22 cellular contexts compared by ENCODE assay signal in genomic region chr11:123582992-123583504, GRCh38.
"Had no signal": no experiment of that assay in that cellular context is flagged by ENCODE, and none has a peak within 500 bp of the region (broad histone marks: within the 10 kb centered on the region; RNA-seq: fewer than 3 reads in every experiment).

No MANE protein-coding gene starts in this region.

- H3K9me3 ChIP-seq: heart left ventricle, right atrium auricular region, suprapubic skin, tibial artery had no signal

- H3K36me3 ChIP-seq: brain microvascular endothelial cell, heart left ventricle, right atrium auricular region, suprapubic skin, tibial artery had no signal

- H3K4me1 ChIP-seq: foreskin keratinocyte, tibial artery had no signal

- H3K27me3 ChIP-seq: brain microvascular endothelial cell, foreskin keratinocyte, heart left ventricle, right atrium auricular region had no signal

- FAIRE-seq: astrocyte had no signal

- DNase-seq: activated CD4-positive, alpha-beta T cell treated with anti-CD3 and anti-CD28 coated beads for 48 hours; activated CD4-positive, alpha-beta T cell treated with anti-CD3 and anti-CD28 coated beads, Interleukin-2, amount 50 U/mL, for 48 hours; activated CD8-positive, alpha-beta memory T cell treated with anti-CD3 and anti-CD28 coated beads, Interleukin-2, amount 50 U/mL, for 48 hours; activated gamma-delta T cell treated with Interleukin-2 at 50 U/mL for 16 hours; activated naive CD4-positive, alpha-beta T cell treated with anti-CD3 and anti-CD28 coated beads, Interleukin-2, amount 50 U/mL, for 16 hours; activated T-cell treated with anti-CD3 and anti-CD28 coated beads, Interleukin-2, amount 50 U/mL, for 24 hours; amniotic stem cell; brain microvascular endothelial cell; caudate nucleus; cortex of kidney; foreskin keratinocyte; heart left ventricle; midbrain; occipital lobe; stimulated activated naive CD4-positive, alpha-beta T cell; T-helper 17 cell; T1000; tibial artery; WERI-Rb-1 had no signal

- H3K4me3 ChIP-seq: heart left ventricle, right atrium auricular region, suprapubic skin, tibial artery had no signal

- H3K27ac ChIP-seq: brain microvascular endothelial cell, foreskin keratinocyte, heart left ventricle, right atrium auricular region, suprapubic skin, tibial artery, WERI-Rb-1 had no signal
